10 cellular contexts compared by ENCODE assay signal in genomic region chr7:143490719-143491306, GRCh38. TPM values are rescaled to one million over a fixed set of nuclear protein-coding genes. Genes with fewer than 3 reads are reported as not detected.
A peak's percentile ranks its signal among the peaks of the same experiment; 100 is the strongest.
DNase-seq lines count a peak whose midpoint lies in the region; ATAC-seq, FAIRE-seq and TF ChIP-seq lines count a peak whose summit lies in the region.
"Had no signal": no experiment of that assay in that cellular context is flagged by ENCODE, and none has a peak within 500 bp of the region (broad histone marks: within the 10 kb centered on the region; RNA-seq: fewer than 3 reads in every experiment).

No MANE protein-coding gene starts in this region.

- TF ChIP-seq POLR2A in H1 (IDR thresholded peaks at IDR 0.05; ENCODE audit: control extremely low read depth in 1 of 2, low read depth in 2 of 2, low read length in 2 of 2) (no peak), GM18505 (IDR thresholded peaks at IDR 0.05; ENCODE audit: borderline replicate concordance, extremely low read depth, insufficient read depth, insufficient read length) (no peak)

- no peak overlapping the region for H4K8ac ChIP-seq in H1 (ENCODE audit: extremely low read depth, insufficient read depth, low read length)

- no peak overlapping the region for H2BK12ac ChIP-seq in H1 (ENCODE audit: low read depth, low read length)

- intact Hi-C loops in pancreas (cut with DNase I): no loop called here

- no peaks in the 10 kb centered on the region for H3K23me2 ChIP-seq in H1 (ENCODE audit: low read depth, low read length)

- H3K9ac ChIP-seq in H1 (replicated peaks in 1 of 4; ENCODE audit: extremely low read depth in 1 of 4, low read depth in 3 of 4, low read length in 3 of 4): no peak overlapping the region

- no peaks in the 10 kb centered on the region for H4K20me1 ChIP-seq in H1 (replicated peaks in 1 of 2; ENCODE audit: control insufficient read depth in 1 of 2, insufficient read depth in 2 of 2, low read length in 2 of 2)

- no peak overlapping the region for H3K14ac ChIP-seq in H1 (ENCODE audit: insufficient read length)

- H3K4me3 ChIP-seq in H1 (ENCODE audit: extremely low read depth in 1 of 4, insufficient read depth in 2 of 4, low read depth in 3 of 4, low read length in 4 of 4) (no peak overlapping the region), pancreas (no peak overlapping the region)
- H3K4me3 ChIP-seq: sigmoid colon had no signal

- TF ChIP-seq EP300 in H1 (IDR thresholded peaks at IDR 0.05; ENCODE audit: borderline replicate concordance in 1 of 2, low read depth in 2 of 2, low read length in 2 of 2): no peak

- H3K4me1 ChIP-seq in H1 (replicated peaks in 1 of 4; ENCODE audit: control insufficient read depth in 3 of 4, insufficient read depth in 4 of 4, low read length in 3 of 4) (no peaks in the 10 kb centered on the region), pancreas (no peaks in the 10 kb centered on the region)
- H3K4me1 ChIP-seq: sigmoid colon had no signal

- DNase-seq in NAMALWA (ENCODE audit: low spot score) (peak; percentile 22), H1 (ENCODE audit: low read depth in 1 of 2, low spot score in 2 of 2) (no peak), pancreas (no peak), COLO668 (lab: John Stamatoyannopoulos, UW; ENCODE audit: unreplicated experiment) (no peak)
- DNase-seq: sigmoid colon had no signal

- peak in 3 of 4 donors; percentile 69 to 80 (median 78) for ATAC-seq in pancreas
- ATAC-seq in HG03135 (IDR thresholded peaks at IDR 0.05; ENCODE audit: unreplicated experiment): no peak
- no peak for ATAC-seq in GM18505 (IDR thresholded peaks at IDR 0.05; ENCODE audit: unreplicated experiment)
- no peak for ATAC-seq in HG02571 (IDR thresholded peaks at IDR 0.05; ENCODE audit: unreplicated experiment)

- H4K5ac ChIP-seq in H1 (ENCODE audit: insufficient read length, low read depth, low read length): no peak overlapping the region

- H4K91ac ChIP-seq in H1 (replicated peaks; ENCODE audit: insufficient read length, low read length): no peak overlapping the region

- no peak overlapping the region for H2BK15ac ChIP-seq in H1 (ENCODE audit: low read length)

- H2BK20ac ChIP-seq in H1 (ENCODE audit: low read length): no peak overlapping the region

- no peak overlapping the region for H3K27ac ChIP-seq in H1 (ENCODE audit: low read depth, low read length)
- no peak overlapping the region for H3K27ac ChIP-seq in pancreas
- H3K27ac ChIP-seq: sigmoid colon had no signal

- FAIRE-seq in H1 (lab: Jason Lieb, UNC) (no peak), pancreas (lab: Jason Lieb, UNC) (no peak)

- H3K4me2 ChIP-seq in H1 (ENCODE audit: insufficient read depth in 1 of 2, low read depth in 2 of 2, low read length in 2 of 2): no peak overlapping the region

- no peak overlapping the region for H2AK5ac ChIP-seq in H1 (ENCODE audit: low read depth, low read length)

- no peak overlapping the region for H2AFZ ChIP-seq in H1 (ENCODE audit: low read length)

- H3K23ac ChIP-seq in H1 (ENCODE audit: insufficient read length): no peak overlapping the region

- CTCF ChIA-PET in H1 (lab: Charles Lee; ENCODE audit: partially characterized antibody): interaction anchor here (0.5 to 2.0 kb wide), 13 partner anchors 9 to 582 kb away, joined by 3 to 5 read pairs (median 4); no protein-coding TSS in a partner anchor

- no peak overlapping the region for H2BK120ac ChIP-seq in H1 (replicated peaks; ENCODE audit: low read depth, low read length)

- H3K79me2 ChIP-seq in H1 (ENCODE audit: control insufficient read depth in 1 of 2, insufficient read depth in 2 of 2, low read length in 2 of 2): no peaks in the 10 kb centered on the region

- H2BK5ac ChIP-seq in H1 (ENCODE audit: low read depth, low read length): no peak overlapping the region

- POLR2A ChIA-PET in H1 (lab: Charles Lee; ENCODE audit: partially characterized antibody): no interaction called here

- H3K36me3 ChIP-seq in H1 (ENCODE audit: control insufficient read depth in 2 of 4, insufficient read depth in 4 of 4, low read length in 3 of 4): no peaks in the 10 kb centered on the region
- no peaks in the 10 kb centered on the region for H3K36me3 ChIP-seq in pancreas
- H3K36me3 ChIP-seq: sigmoid colon had no signal

- H3K18ac ChIP-seq in H1 (ENCODE audit: extremely low read depth, low read length): no peak overlapping the region

- TF ChIP-seq CTCF in GM12874 (IDR thresholded peaks at IDR 0.05; ENCODE audit: insufficient read depth, low read depth, low read length) (peak; percentile 35), H1 (IDR thresholded peaks at IDR 0.05; ENCODE audit: control extremely low read depth in 1 of 3, insufficient read depth in 1 of 3, low read depth in 1 of 3, low read length in 3 of 3) (peak; percentile 62 to 82 (median 75)), pancreas (IDR thresholded peaks at IDR 0.05) (peak in 3 of 4 donors; percentile 5 to 11 (median 10))

- H3K27me3 ChIP-seq in H1 (replicated peaks in 1 of 4; ENCODE audit: control insufficient read depth in 3 of 4, extremely low read depth in 1 of 4, insufficient read depth in 3 of 4, low read length in 3 of 4): peaks cover 0 to 3% (median 0%) of the 10 kb centered on the region in 4 experiments; a peak in 1 of 7 replicates
- H3K27me3 ChIP-seq in pancreas: no peaks in the 10 kb centered on the region
- H3K27me3 ChIP-seq: sigmoid colon had no signal

- peak; percentile 79 to 81 for TF ChIP-seq RAD21 in H1 (IDR thresholded peaks at IDR 0.05 in 1 of 2, conservative IDR thresholded peaks at IDR 0.05 in 1 of 2; ENCODE audit: low read depth in 2 of 2, low read length in 2 of 2)

- H3K4ac ChIP-seq in H1 (replicated peaks; ENCODE audit: insufficient read length, low read depth, low read length): no peak overlapping the region

- H3K79me1 ChIP-seq in H1 (ENCODE audit: low read depth, low read length): no peaks in the 10 kb centered on the region

- H3K56ac ChIP-seq in H1 (replicated peaks; ENCODE audit: insufficient read length, low read depth, low read length): no peak overlapping the region

- no peaks in the 10 kb centered on the region for H3K9me3 ChIP-seq in H1 (ENCODE audit: insufficient read depth in 2 of 2, low read depth in 1 of 2, low read length in 1 of 2)
- H3K9me3 ChIP-seq in pancreas: no peaks in the 10 kb centered on the region
- H3K9me3 ChIP-seq: sigmoid colon had no signal

- 80% methylated on average over 1 of the region's 1 CpG; no CpG with 5 or more reads in 1 of the 2 experiments for WGBS in H1 (ENCODE audit: extremely low coverage in 1 of 2, insufficient coverage in 1 of 2, insufficient read length in 1 of 2, insufficient replicate concordance in 2 of 2, low coverage in 1 of 2, low lambda C conversion rate in 2 of 2, missing lambda C conversion rate in 1 of 2), 2 experiments
- WGBS in pancreas, 2 donors: 72 to 81% methylated on average over 1 of the region's 1 CpG

TF ChIP-seq in H1, 55 proteins besides CTCF, POLR2A, EP300 and RAD21:
- TF ChIP-seq ATF3 (IDR thresholded peaks at IDR 0.05; ENCODE audit: insufficient read depth, low read depth, low read length) (no peak), RXRA (IDR thresholded peaks at IDR 0.05; ENCODE audit: insufficient read depth, low read depth, low read length) (no peak), GABPA (IDR thresholded peaks at IDR 0.05; ENCODE audit: borderline replicate concordance, insufficient read depth, low read length) (no peak), HDAC6 (IDR thresholded peaks at IDR 0.05; ENCODE audit: low read depth, low read length) (no peak), MAFK (IDR thresholded peaks at IDR 0.05; ENCODE audit: low read depth, low read length) (no peak), BCL11A (IDR thresholded peaks at IDR 0.05; ENCODE audit: low read depth in 2 of 2, low read length in 2 of 2) (no peak), RNF2 (IDR thresholded peaks at IDR 0.05; ENCODE audit: borderline replicate concordance, low read depth, low read length, missing control alignments, poor library complexity, severe bottlenecking) (no peak), EGR1 (IDR thresholded peaks at IDR 0.05; ENCODE audit: borderline replicate concordance, low read depth, low read length) (no peak), TAF1 (IDR thresholded peaks at IDR 0.05; ENCODE audit: low read depth, low read length) (no peak), ZNF274 (IDR thresholded peaks at IDR 0.05; ENCODE audit: borderline replicate concordance, extremely low read depth, low read length) (no peak), SIX5 (IDR thresholded peaks at IDR 0.05; ENCODE audit: low read depth, low read length) (no peak), ASH2L (IDR thresholded peaks at IDR 0.05; ENCODE audit: low read length) (no peak), JUND (IDR thresholded peaks at IDR 0.05; ENCODE audit: low read length) (no peak)

RNA-seq across cellular contexts. Expression of gene TAS2R41, which starts 13.1 kb away (rescaled TPM):
- total RNA-seq in H1 (2021; fragmentation: NEBNext Ultra II Directional; extraction: Animal tissue kit (Norgen Biotek cat#: 25700)): not detected in 2 replicates
- polyA plus RNA-seq in H1 (2011; rRNA removed) (0.12 TPM in 1 of 2 replicates, not detected in the other), pancreas (not detected)
- polyA plus RNA-seq in H1 (2011; cell fraction: cytosol; rRNA removed): not detected
- 0.64 TPM for polyA plus RNA-seq in H1 (2011; cell fraction: nucleus; rRNA removed)
- polyA plus RNA-seq in H1 (2012, experiment 1 of 2): not detected in 4 replicates
- polyA plus RNA-seq in H1 (2012, experiment 2 of 2): not detected
- polyA plus RNA-seq in H1 (2013, experiment 1 of 2): not detected
- polyA plus RNA-seq in H1 (2013, experiment 2 of 2): 0.06 TPM
- polyA minus RNA-seq in H1 (2011; rRNA and poly(A)+ RNA removed): 2.3 and 3.0 TPM in 2 replicates
- not detected for polyA minus RNA-seq in H1 (2011; cell fraction: cytosol; rRNA and poly(A)+ RNA removed)
- 6.4 TPM for polyA minus RNA-seq in H1 (2011; cell fraction: nucleus; rRNA and poly(A)+ RNA removed)
- total RNA-seq in pancreas: under 1 TPM in 1 of 6 donors, not detected in 5; 0.16 TPM
- total RNA-seq: activated naive CD4-positive, alpha-beta T cell treated with anti-CD3 and anti-CD28 coated beads, Interleukin-2, amount 50 U/mL, for 72 hours had no signal
- polyA plus RNA-seq: sigmoid colon had no signal

RNA-seq across cellular contexts. Expression of gene TAS2R60, which starts 47.6 kb away (rescaled TPM):
- total RNA-seq in H1 (2021; fragmentation: NEBNext Ultra II Directional; extraction: Animal tissue kit (Norgen Biotek cat#: 25700)): 0.32 and 0.46 TPM in 2 replicates
- polyA plus RNA-seq in H1 (2011; rRNA removed) (0.13 and 0.15 TPM in 2 replicates), pancreas (not detected)
- 0.14 TPM for polyA plus RNA-seq in H1 (2011; cell fraction: cytosol; rRNA removed)
- polyA plus RNA-seq in H1 (2011; cell fraction: nucleus; rRNA removed): 0.37 TPM
- 0.20 TPM in 1 of 4 replicates, not detected in the others for polyA plus RNA-seq in H1 (2012, experiment 1 of 2)
- polyA plus RNA-seq in H1 (2012, experiment 2 of 2): 0.29 TPM
- 0.18 TPM for polyA plus RNA-seq in H1 (2013, experiment 1 of 2)
- not detected for polyA plus RNA-seq in H1 (2013, experiment 2 of 2)
- polyA minus RNA-seq in H1 (2011; rRNA and poly(A)+ RNA removed): 1.6 and 2.6 TPM in 2 replicates
- polyA minus RNA-seq in H1 (2011; cell fraction: cytosol; rRNA and poly(A)+ RNA removed): not detected
- 6.1 TPM for polyA minus RNA-seq in H1 (2011; cell fraction: nucleus; rRNA and poly(A)+ RNA removed)
- not detected for total RNA-seq in pancreas
- total RNA-seq: activated naive CD4-positive, alpha-beta T cell treated with anti-CD3 and anti-CD28 coated beads, Interleukin-2, amount 50 U/mL, for 72 hours; sigmoid colon had no signal
- polyA plus RNA-seq: sigmoid colon had no signal

Comparison
In these comparisons a context has a peak if more than half of its experiments do, and no peak if none do; other contexts are left out.
1. CTCF ChIP-seq: peak in every context shown above with its lines; median percentile 75 in H1; 35 in GM12874; 10 in pancreas.
2. ATAC-seq: peak in pancreas (3 of 4); none in HG03135 (single experiment), GM18505 (single experiment) and HG02571 (single experiment).